10 cellular contexts compared by ENCODE assay signal in genomic region chr6:53119772-53120409, GRCh38. TPM values are rescaled to one million over a fixed set of nuclear protein-coding genes. Genes with fewer than 3 reads are reported as not detected.
DNase-seq lines count a peak whose midpoint lies in the region; ATAC-seq and TF ChIP-seq lines count a peak whose summit lies in the region.
"Had no signal": no experiment of that assay in that cellular context is flagged by ENCODE, and none has a peak within 500 bp of the region (broad histone marks: within the 10 kb centered on the region; RNA-seq: fewer than 3 reads in every experiment).

No MANE protein-coding gene starts in this region.

- H3K4me3 Mint-ChIP-seq in T-helper 2 cell treated with Interferon-gamma antibody and Interleukin-4, amounts not matched to agents 5 μg/mL and 100 μg/mL, for 36 hours, result no peak overlapping the region
- H3K4me3 Mint-ChIP-seq: activated naive CD4-positive, alpha-beta T cell treated with anti-CD3 and anti-CD28 coated beads, Interleukin-2, amount 50 U/mL, for 24 hours had no signal

- no peaks in the 10 kb centered on the region for H3K4me1 Mint-ChIP-seq in T-helper 2 cell treated with Interferon-gamma antibody and Interleukin-4, amounts not matched to agents 5 μg/mL and 100 μg/mL, for 36 hours (ENCODE audit: low read depth)
- H3K4me1 Mint-ChIP-seq: activated naive CD4-positive, alpha-beta T cell treated with anti-CD3 and anti-CD28 coated beads, Interleukin-2, amount 50 U/mL, for 24 hours had no signal

- no peak for TF ChIP-seq POLR2A in suprapubic skin (IDR thresholded peaks at IDR 0.05)

- no peak overlapping the region for H3K4me3 ChIP-seq in HFF-Myc (replicated peaks; ENCODE audit: low read depth, low read length)
- H3K4me3 ChIP-seq in RWPE2 (ENCODE audit: severe bottlenecking), result no peak overlapping the region
- H3K4me3 ChIP-seq in fibroblast of pulmonary artery (replicated peaks; ENCODE audit: low read depth, low read length), result no peak overlapping the region
- H3K4me3 ChIP-seq in smooth muscle cell, result no peak overlapping the region
- H3K4me3 ChIP-seq in suprapubic skin, result no peak overlapping the region
- H3K4me3 ChIP-seq in right atrium auricular region, result no peak overlapping the region
- H3K4me3 ChIP-seq: heart right ventricle had no signal

- no peaks in the 10 kb centered on the region for H4K20me1 ChIP-seq in smooth muscle cell (ENCODE audit: low read depth)

- H3K27me3 ChIP-seq in RWPE2 (ENCODE audit: insufficient read depth, poor library complexity, severe bottlenecking), result no peaks in the 10 kb centered on the region
- H3K27me3 ChIP-seq in smooth muscle cell (ENCODE audit: low read depth), result no peaks in the 10 kb centered on the region
- H3K27me3 ChIP-seq in suprapubic skin, result no peaks in the 10 kb centered on the region
- no peaks in the 10 kb centered on the region for H3K27me3 ChIP-seq in right atrium auricular region

- TF ChIP-seq CTCF in HFF-Myc (IDR thresholded peaks at IDR 0.05; ENCODE audit: low read depth, low read length, missing control alignments) (no peak), RWPE2 (IDR thresholded peaks at IDR 0.05; ENCODE audit: poor library complexity, severe bottlenecking) (no peak), fibroblast of pulmonary artery (IDR thresholded peaks at IDR 0.05; ENCODE audit: low read length, missing control alignments) (no peak), smooth muscle cell (IDR thresholded peaks at IDR 0.05; ENCODE audit: borderline replicate concordance, insufficient read depth, poor library complexity, severe bottlenecking) (no peak), suprapubic skin (IDR thresholded peaks at IDR 0.05) (no peak), right atrium auricular region (IDR thresholded peaks at IDR 0.05) (no peak)

- no peaks in the 10 kb centered on the region for H3F3A ChIP-seq in smooth muscle cell (ENCODE audit: low read depth)

- peak; percentile 44 for DNase-seq in HFF-Myc (ENCODE audit: extremely low read depth, low read depth)
- no peak for DNase-seq in RWPE2 (ENCODE audit: low spot score)
- DNase-seq in fibroblast of pulmonary artery (ENCODE audit: low read depth), result peak; percentile 37
- peak; percentile 17 for DNase-seq in smooth muscle cell (lab: John Stamatoyannopoulos, UW; ENCODE audit: unreplicated experiment)
- DNase-seq in suprapubic skin (ENCODE audit: low spot score in 2 of 2), result no peak
- DNase-seq in T-helper 2 cell treated with Interferon-gamma antibody and Interleukin-4, amounts not matched to agents 5 μg/mL and 100 μg/mL, for 36 hours (ENCODE audit: low spot score), result no peak
- no peak for DNase-seq in right atrium auricular region (ENCODE audit: low spot score)
- DNase-seq: heart right ventricle had no signal

- H3K36me3 Mint-ChIP-seq in T-helper 2 cell treated with Interferon-gamma antibody and Interleukin-4, amounts not matched to agents 5 μg/mL and 100 μg/mL, for 36 hours (ENCODE audit: low read depth), result no peaks in the 10 kb centered on the region
- H3K36me3 Mint-ChIP-seq: activated naive CD4-positive, alpha-beta T cell treated with anti-CD3 and anti-CD28 coated beads, Interleukin-2, amount 50 U/mL, for 24 hours had no signal

- no peaks in the 10 kb centered on the region for H3K9me3 ChIP-seq in RWPE2 (ENCODE audit: severe bottlenecking)
- no peaks in the 10 kb centered on the region for H3K9me3 ChIP-seq in smooth muscle cell (replicated peaks; ENCODE audit: low read depth)
- no peaks in the 10 kb centered on the region for H3K9me3 ChIP-seq in suprapubic skin
- no peaks in the 10 kb centered on the region for H3K9me3 ChIP-seq in right atrium auricular region

- H3K9me3 Mint-ChIP-seq in T-helper 2 cell treated with Interferon-gamma antibody and Interleukin-4, amounts not matched to agents 5 μg/mL and 100 μg/mL, for 36 hours, result no peaks in the 10 kb centered on the region

- H3K4me1 ChIP-seq in RWPE2 (ENCODE audit: insufficient read depth, poor library complexity, severe bottlenecking) (peaks cover 14% of the 10 kb centered on the region), smooth muscle cell (ENCODE audit: low read depth) (peaks cover 15% of the 10 kb centered on the region), suprapubic skin (no peaks in the 10 kb centered on the region), right atrium auricular region (no peaks in the 10 kb centered on the region)
- H3K4me1 ChIP-seq: heart right ventricle had no signal

- 1% methylated on average over 4 of the region's 4 CpGs for WGBS in smooth muscle cell (ENCODE audit: low lambda C conversion rate)
- 25% methylated on average over 4 of the region's 4 CpGs for WGBS in suprapubic skin

- no peak overlapping the region for H3K27ac Mint-ChIP-seq in T-helper 2 cell treated with Interferon-gamma antibody and Interleukin-4, amounts not matched to agents 5 μg/mL and 100 μg/mL, for 36 hours
- H3K27ac Mint-ChIP-seq: activated naive CD4-positive, alpha-beta T cell treated with anti-CD3 and anti-CD28 coated beads, Interleukin-2, amount 50 U/mL, for 24 hours had no signal

- H3K9ac ChIP-seq in smooth muscle cell (ENCODE audit: low read depth), result peak overlapping the region; percentile 90

- no peak overlapping the region for H3K27ac ChIP-seq in RWPE2 (ENCODE audit: poor library complexity, severe bottlenecking)
- peak overlapping the region; percentile 97 for H3K27ac ChIP-seq in smooth muscle cell (ENCODE audit: low read depth)
- H3K27ac ChIP-seq in suprapubic skin, result no peak overlapping the region
- no peak overlapping the region for H3K27ac ChIP-seq in right atrium auricular region
- H3K27ac ChIP-seq: heart right ventricle had no signal

- TF ChIP-seq EP300 in suprapubic skin (IDR thresholded peaks at IDR 0.05), result no peak

- no peaks in the 10 kb centered on the region for H3K36me3 ChIP-seq in RWPE2 (ENCODE audit: low read depth)
- no peaks in the 10 kb centered on the region for H3K36me3 ChIP-seq in smooth muscle cell (ENCODE audit: low read depth)
- H3K36me3 ChIP-seq in suprapubic skin, result no peaks in the 10 kb centered on the region
- no peaks in the 10 kb centered on the region for H3K36me3 ChIP-seq in right atrium auricular region
- H3K36me3 ChIP-seq: heart right ventricle had no signal

- H2AFZ ChIP-seq in smooth muscle cell (ENCODE audit: low read depth), result no peak overlapping the region

- peak overlapping the region; percentile 67 for H3K4me2 ChIP-seq in smooth muscle cell

- H3K27me3 Mint-ChIP-seq in T-helper 2 cell treated with Interferon-gamma antibody and Interleukin-4, amounts not matched to agents 5 μg/mL and 100 μg/mL, for 36 hours (ENCODE audit: low read depth), result peaks cover 10% of the 10 kb centered on the region

- ATAC-seq in RWPE2 (ENCODE audit: low read depth), result peak; percentile 62
- ATAC-seq: heart right ventricle had no signal

- no peaks in the 10 kb centered on the region for H3K79me2 ChIP-seq in smooth muscle cell (ENCODE audit: low read depth)

RNA-seq across cellular contexts. Expression of gene GCM1, which starts 28.8 kb away (rescaled TPM):
- total RNA-seq in smooth muscle cell (not detected in 2 replicates), suprapubic skin (under 1 TPM in 1 of 4 donors, not detected in 3; 0.24 TPM), right atrium auricular region (not detected)
- not detected in 2 replicates for polyA plus RNA-seq in smooth muscle cell
- total RNA-seq: heart right ventricle, temporal lobe had no signal

RNA-seq across cellular contexts. Expression of gene FBXO9, which starts 54.7 kb away (rescaled TPM):
- total RNA-seq in smooth muscle cell, result 25.3 and 25.5 TPM in 2 replicates
- polyA plus RNA-seq in smooth muscle cell, result 55.1 and 57.2 TPM in 2 replicates
- 100 to 1,000 TPM in 1 of 4 donors, 10 to 100 TPM in 3; 35.2 to 113 (median 43.2) TPM for total RNA-seq in suprapubic skin
- total RNA-seq in right atrium auricular region, result 10 to 100 TPM; 35.8 to 50.5 TPM

RNA-seq across cellular contexts. Expression of gene CILK1, which starts 58.3 kb away (rescaled TPM):
- 16.4 and 18.5 TPM in 2 replicates for total RNA-seq in smooth muscle cell
- polyA plus RNA-seq in smooth muscle cell, result 6.5 and 10.2 TPM in 2 replicates
- 10 to 100 TPM; 15.4 to 26.5 (median 19.8) TPM for total RNA-seq in suprapubic skin
- total RNA-seq in right atrium auricular region, result 1 to 10 TPM; 7.0 to 9.7 TPM

Comparison
In these comparisons a context has a peak if more than half of its experiments do, and no peak if none do; other contexts are left out.
1. DNase-seq: peak in HFF-Myc (single experiment), fibroblast of pulmonary artery (single experiment) and smooth muscle cell (single experiment); none in RWPE2 (single experiment), suprapubic skin (0 of 2), T-helper 2 cell treated with Interferon-gamma antibody and Interleukin-4, amounts not matched to agents 5 μg/mL and 100 μg/mL, for 36 hours (single experiment) and right atrium auricular region (single experiment).